8 cellular contexts compared by ENCODE assay signal in genomic region chr5:6827815-6828214, GRCh38.
DNase-seq lines count a peak whose midpoint lies in the region; ATAC-seq and TF ChIP-seq lines count a peak whose summit lies in the region.

No MANE protein-coding gene starts in this region.

- H3K27me3 Mint-ChIP-seq in stimulated activated memory B cell treated with anti-CD40 and anti-IgM and Interleukin-4, amounts not matched to agents 10 μg/mL and 1 μg/mL and 100 μg/mL, for 72 hours: peaks cover 43% of the 10 kb centered on the region

- ATAC-seq in GM21423 (IDR thresholded peaks at IDR 0.05; ENCODE audit: unreplicated experiment) (peak; percentile 82), HG03565 (IDR thresholded peaks at IDR 0.05; ENCODE audit: unreplicated experiment) (peak; percentile 63), GM19023 (IDR thresholded peaks at IDR 0.05; ENCODE audit: unreplicated experiment) (no peak), omental fat pad (ENCODE audit: low FRiP score) (no peak)
- peak; percentile 60 for ATAC-seq in stimulated activated memory B cell treated with anti-CD40 and anti-IgM and Interleukin-4, amounts not matched to agents 10 μg/mL and 1 μg/mL and 100 μg/mL, for 72 hours

- TF ChIP-seq CTCF in omental fat pad (IDR thresholded peaks at IDR 0.05): no peak

- peaks cover 8% of the 10 kb centered on the region for H3K9me3 Mint-ChIP-seq in stimulated activated memory B cell treated with anti-CD40 and anti-IgM and Interleukin-4, amounts not matched to agents 10 μg/mL and 1 μg/mL and 100 μg/mL, for 72 hours

- peak overlapping the region; percentile 77 for H3K4me3 Mint-ChIP-seq in stimulated activated memory B cell treated with anti-CD40 and anti-IgM and Interleukin-4, amounts not matched to agents 10 μg/mL and 1 μg/mL and 100 μg/mL, for 72 hours

- peaks cover 37% of the 10 kb centered on the region for H3K4me1 Mint-ChIP-seq in stimulated activated memory B cell treated with anti-CD40 and anti-IgM and Interleukin-4, amounts not matched to agents 10 μg/mL and 1 μg/mL and 100 μg/mL, for 72 hours

- peak overlapping the region; percentile 65 for H3K27ac Mint-ChIP-seq in stimulated activated memory B cell treated with anti-CD40 and anti-IgM and Interleukin-4, amounts not matched to agents 10 μg/mL and 1 μg/mL and 100 μg/mL, for 72 hours

- DNase-seq in DMS153 treated with DMSO at 0.1 percent for 48 hours (lab: John Stamatoyannopoulos, UW; ENCODE audit: unreplicated experiment) (peak; percentile 67), omental fat pad (ENCODE audit: low spot score) (no peak), RKO (ENCODE audit: low spot score) (no peak)
- peak; percentile 8 for DNase-seq in activated T-helper 9 cell treated with anti-CD3 and anti-CD28 coated beads, Interleukin-2, amount 50 U/mL, for 16 hours (ENCODE audit: low read depth)

- peaks cover 4% of the 10 kb centered on the region for H3K36me3 Mint-ChIP-seq in stimulated activated memory B cell treated with anti-CD40 and anti-IgM and Interleukin-4, amounts not matched to agents 10 μg/mL and 1 μg/mL and 100 μg/mL, for 72 hours

Comparison
In these comparisons a context has a peak if more than half of its experiments do, and no peak if none do; other contexts are left out.
1. DNase-seq: peak in DMS153 treated with DMSO at 0.1 percent for 48 hours (single experiment) and activated T-helper 9 cell treated with anti-CD3 and anti-CD28 coated beads, Interleukin-2, amount 50 U/mL, for 16 hours (single experiment); none in omental fat pad (single experiment) and RKO (single experiment).
2. ATAC-seq: peak in GM21423 (single experiment), HG03565 (single experiment) and stimulated activated memory B cell treated with anti-CD40 and anti-IgM and Interleukin-4, amounts not matched to agents 10 μg/mL and 1 μg/mL and 100 μg/mL, for 72 hours (single experiment); none in GM19023 (single experiment) and omental fat pad (single experiment).